ENCODE assay signal across 16 cellular contexts in the genomic region with DNA sequence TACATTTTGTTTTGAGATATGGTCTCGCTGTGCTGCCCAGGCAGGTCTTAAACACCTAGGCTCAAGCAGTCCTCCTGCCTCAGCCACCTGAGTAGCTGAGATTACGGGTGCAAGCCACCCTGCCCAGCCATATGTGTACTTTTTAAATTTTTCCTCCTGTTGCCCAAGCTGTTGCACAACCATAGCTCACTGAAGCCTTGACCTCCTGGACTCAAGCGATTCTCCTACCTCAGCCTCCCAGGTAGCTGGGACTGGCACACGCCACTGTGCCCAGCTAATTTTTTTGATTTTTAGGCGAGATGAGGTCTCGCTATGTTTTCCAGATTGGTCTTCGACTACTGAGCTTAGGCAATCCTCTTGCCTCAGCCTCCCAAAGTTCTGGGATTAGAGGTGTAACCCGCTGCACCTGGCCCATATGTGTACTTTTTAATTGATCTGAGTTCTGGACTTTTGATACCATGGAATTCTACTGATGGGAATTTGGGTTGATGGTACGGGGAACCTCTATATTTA. TPM values are rescaled to one million over a fixed set of nuclear protein-coding genes. Genes with fewer than 3 reads are reported as not detected.
DNase-seq lines count a peak whose midpoint lies in the region; ATAC-seq and TF ChIP-seq lines count a peak whose summit lies in the region.
"Had no signal": no experiment of that assay in that cellular context is flagged by ENCODE, and none has a peak within 500 bp of the region (broad histone marks: within the 10 kb centered on the region; RNA-seq: fewer than 3 reads in every experiment).

No MANE protein-coding gene starts in this region.

- no peak for TF ChIP-seq CTCF in right lobe of liver (IDR thresholded peaks at IDR 0.05)

- peaks cover 0 to 74% (median 27%) of the 10 kb centered on the region in 4 donors for H3K4me1 ChIP-seq in right lobe of liver

- 38% methylated on average over 8 of the region's 9 CpGs for WGBS in right lobe of liver (ENCODE audit: insufficient coverage, low coverage, low lambda C conversion rate, missing lambda C conversion rate)

- H3K4me3 ChIP-seq in right lobe of liver = peak overlapping the region in 2 of 3 donors; percentile 8 to 25

- no peak for TF ChIP-seq POLR2A in right lobe of liver (IDR thresholded peaks at IDR 0.05)

- H3K9me3 Mint-ChIP-seq in activated naive CD8-positive, alpha-beta T cell treated with anti-CD3 and anti-CD28 coated beads, Interleukin-2, amount 50 U/mL, for 24 hours = no peaks in the 10 kb centered on the region
- H3K9me3 Mint-ChIP-seq in activated naive CD8-positive, alpha-beta T cell treated with anti-CD3 and anti-CD28 coated beads for 36 hours = no peaks in the 10 kb centered on the region
- no peaks in the 10 kb centered on the region for H3K9me3 Mint-ChIP-seq in effector memory CD8-positive, alpha-beta T cell
- H3K9me3 Mint-ChIP-seq in stimulated activated naive B cell treated with anti-CD40 and anti-IgM and Interleukin-4, amounts not matched to agents 10 μg/mL and 1 μg/mL and 100 μg/mL, for 72 hours = no peaks in the 10 kb centered on the region

- no peak for DNase-seq in activated naive CD8-positive, alpha-beta T cell treated with anti-CD3 and anti-CD28 coated beads, Interleukin-2, amount 50 U/mL, for 24 hours
- no peak for DNase-seq in activated naive CD8-positive, alpha-beta T cell treated with anti-CD3 and anti-CD28 coated beads for 36 hours
- no peak for DNase-seq in effector memory CD8-positive, alpha-beta T cell
- peak; percentile 49 to 84 (median 74) for DNase-seq in right lobe of liver
- no peak for DNase-seq in stimulated activated naive B cell treated with anti-CD40 and anti-IgM and Interleukin-4, amounts not matched to agents 10 μg/mL and 1 μg/mL and 100 μg/mL, for 72 hours
- no peak for DNase-seq in NK-92 (lab: John Stamatoyannopoulos, UW; ENCODE audit: unreplicated experiment)
- DNase-seq: DMS79 treated with DMSO at 0.1 percent for 48 hours; NCI-H1092 treated with DMSO at 0.1 percent for 48 hours; NCI-H2081 treated with DMSO at 0.1 percent for 48 hours; NCI-H446 treated with DMSO at 0.1 percent for 48 hours; NCI-H69; NK-92 treated with Interleukin-12 subunit alpha and Interleukin-12 subunit beta, amount 100 ng/mL, for 24 hours; SHP77 had no signal

- peaks cover 20% of the 10 kb centered on the region for H3K36me3 Mint-ChIP-seq in activated naive CD8-positive, alpha-beta T cell treated with anti-CD3 and anti-CD28 coated beads, Interleukin-2, amount 50 U/mL, for 24 hours (ENCODE audit: low read depth)
- peaks cover 21% of the 10 kb centered on the region for H3K36me3 Mint-ChIP-seq in activated naive CD8-positive, alpha-beta T cell treated with anti-CD3 and anti-CD28 coated beads for 36 hours
- H3K36me3 Mint-ChIP-seq in effector memory CD8-positive, alpha-beta T cell (ENCODE audit: insufficient read depth) = peaks cover 57% of the 10 kb centered on the region
- H3K36me3 Mint-ChIP-seq in stimulated activated naive B cell treated with anti-CD40 and anti-IgM and Interleukin-4, amounts not matched to agents 10 μg/mL and 1 μg/mL and 100 μg/mL, for 72 hours = peaks cover 26 to 30% of the 10 kb centered on the region in 2 donors

- no peaks in the 10 kb centered on the region for H3K9me3 ChIP-seq in right lobe of liver

- no peaks in the 10 kb centered on the region for H3K27me3 Mint-ChIP-seq in activated naive CD8-positive, alpha-beta T cell treated with anti-CD3 and anti-CD28 coated beads, Interleukin-2, amount 50 U/mL, for 24 hours
- H3K27me3 Mint-ChIP-seq in activated naive CD8-positive, alpha-beta T cell treated with anti-CD3 and anti-CD28 coated beads for 36 hours = no peaks in the 10 kb centered on the region
- no peaks in the 10 kb centered on the region for H3K27me3 Mint-ChIP-seq in effector memory CD8-positive, alpha-beta T cell
- H3K27me3 Mint-ChIP-seq in stimulated activated naive B cell treated with anti-CD40 and anti-IgM and Interleukin-4, amounts not matched to agents 10 μg/mL and 1 μg/mL and 100 μg/mL, for 72 hours = no peaks in the 10 kb centered on the region
- H3K27me3 Mint-ChIP-seq: B cell had no signal

- H3K27me3 ChIP-seq in right lobe of liver = no peaks in the 10 kb centered on the region

- peak overlapping the region; percentile 6 for H3K27ac Mint-ChIP-seq in activated naive CD8-positive, alpha-beta T cell treated with anti-CD3 and anti-CD28 coated beads, Interleukin-2, amount 50 U/mL, for 24 hours
- H3K27ac Mint-ChIP-seq in activated naive CD8-positive, alpha-beta T cell treated with anti-CD3 and anti-CD28 coated beads for 36 hours = no peak overlapping the region
- H3K27ac Mint-ChIP-seq in effector memory CD8-positive, alpha-beta T cell = peak overlapping the region; percentile 74 to 87
- peak overlapping the region; percentile 37 for H3K27ac Mint-ChIP-seq in stimulated activated naive B cell treated with anti-CD40 and anti-IgM and Interleukin-4, amounts not matched to agents 10 μg/mL and 1 μg/mL and 100 μg/mL, for 72 hours
- H3K27ac Mint-ChIP-seq: B cell had no signal

- peaks cover 28% of the 10 kb centered on the region for H3K4me1 Mint-ChIP-seq in activated naive CD8-positive, alpha-beta T cell treated with anti-CD3 and anti-CD28 coated beads, Interleukin-2, amount 50 U/mL, for 24 hours
- peaks cover 22% of the 10 kb centered on the region for H3K4me1 Mint-ChIP-seq in activated naive CD8-positive, alpha-beta T cell treated with anti-CD3 and anti-CD28 coated beads for 36 hours
- peaks cover 22 to 55% of the 10 kb centered on the region in 2 donors for H3K4me1 Mint-ChIP-seq in effector memory CD8-positive, alpha-beta T cell (ENCODE audit: low read depth in 2 of 2)
- peaks cover 16 to 44% of the 10 kb centered on the region in 2 donors for H3K4me1 Mint-ChIP-seq in stimulated activated naive B cell treated with anti-CD40 and anti-IgM and Interleukin-4, amounts not matched to agents 10 μg/mL and 1 μg/mL and 100 μg/mL, for 72 hours

- no peak for ATAC-seq in activated naive CD8-positive, alpha-beta T cell treated with anti-CD3 and anti-CD28 coated beads, Interleukin-2, amount 50 U/mL, for 24 hours
- ATAC-seq in effector memory CD8-positive, alpha-beta T cell (replicated peaks) = no peak
- peak; percentile 67 to 85 (median 78) for ATAC-seq in right lobe of liver
- no peak for ATAC-seq in stimulated activated naive B cell treated with anti-CD40 and anti-IgM and Interleukin-4, amounts not matched to agents 10 μg/mL and 1 μg/mL and 100 μg/mL, for 72 hours (replicated peaks)
- no peak for ATAC-seq in GM18868 (IDR thresholded peaks at IDR 0.05; ENCODE audit: unreplicated experiment)
- no peak for ATAC-seq in HG02981 (IDR thresholded peaks at IDR 0.05; ENCODE audit: unreplicated experiment)

- H3K27ac ChIP-seq in right lobe of liver = peak overlapping the region in 2 of 3 donors; percentile 41 to 71

- H3K4me3 Mint-ChIP-seq in activated naive CD8-positive, alpha-beta T cell treated with anti-CD3 and anti-CD28 coated beads, Interleukin-2, amount 50 U/mL, for 24 hours = no peak overlapping the region
- H3K4me3 Mint-ChIP-seq in activated naive CD8-positive, alpha-beta T cell treated with anti-CD3 and anti-CD28 coated beads for 36 hours = no peak overlapping the region
- no peak overlapping the region for H3K4me3 Mint-ChIP-seq in effector memory CD8-positive, alpha-beta T cell
- no peak overlapping the region for H3K4me3 Mint-ChIP-seq in stimulated activated naive B cell treated with anti-CD40 and anti-IgM and Interleukin-4, amounts not matched to agents 10 μg/mL and 1 μg/mL and 100 μg/mL, for 72 hours
- H3K4me3 Mint-ChIP-seq: B cell had no signal

- intact Hi-C loops in right lobe of liver (cut with DNase I) = no loop called here

- H3K36me3 ChIP-seq in right lobe of liver = peaks cover 0 to 20% (median 9%) of the 10 kb centered on the region in 4 donors

RNA-seq across cellular contexts. Expression of a gene that starts 44.9 kb away (rescaled TPM):
- total RNA-seq in activated naive CD8-positive, alpha-beta T cell treated with anti-CD3 and anti-CD28 coated beads for 36 hours = 10 to 100 TPM; 45.1 to 55.2 TPM
- 10 to 100 TPM; 32.8 to 71.4 (median 44.1) TPM for total RNA-seq in right lobe of liver

Comparison
In these comparisons a context has a peak if more than half of its experiments do, and no peak if none do; other contexts are left out.
1. ATAC-seq: peak in right lobe of liver (4 of 4); none in activated naive CD8-positive, alpha-beta T cell treated with anti-CD3 and anti-CD28 coated beads, Interleukin-2, amount 50 U/mL, for 24 hours (single experiment), effector memory CD8-positive, alpha-beta T cell (single experiment), stimulated activated naive B cell treated with anti-CD40 and anti-IgM and Interleukin-4, amounts not matched to agents 10 μg/mL and 1 μg/mL and 100 μg/mL, for 72 hours (0 of 2), GM18868 (single experiment) and HG02981 (single experiment).
2. DNase-seq: peak in right lobe of liver (3 of 3); none in activated naive CD8-positive, alpha-beta T cell treated with anti-CD3 and anti-CD28 coated beads, Interleukin-2, amount 50 U/mL, for 24 hours (single experiment), activated naive CD8-positive, alpha-beta T cell treated with anti-CD3 and anti-CD28 coated beads for 36 hours (single experiment), effector memory CD8-positive, alpha-beta T cell (0 of 3), stimulated activated naive B cell treated with anti-CD40 and anti-IgM and Interleukin-4, amounts not matched to agents 10 μg/mL and 1 μg/mL and 100 μg/mL, for 72 hours (single experiment) and NK-92 (single experiment).